Comparison of ENCODE assay signal across 14 cellular contexts in genomic region chr10:23754179-23754578, GRCh38.
"Had no signal": no experiment of that assay in that cellular context is flagged by ENCODE, and none has a peak within 500 bp of the region (broad histone marks: within the 10 kb centered on the region; RNA-seq: fewer than 3 reads in every experiment).

No MANE protein-coding gene starts in this region.

- H3K27ac ChIP-seq: adrenal gland, colonic mucosa, foreskin keratinocyte, psoas muscle, testis had no signal

- DNase-seq: activated CD4-positive, alpha-beta memory T cell treated with anti-CD3 and anti-CD28 coated beads for 36 hours; activated effector memory CD4-positive, alpha-beta T cell treated with Interleukin-2 at 50 U/mL for 16 hours; activated T-cell treated with anti-CD3 and anti-CD28 coated beads, Interleukin-2, amount 50 U/mL, for 4 hours; adrenal gland; colonic mucosa; effector CD4-positive, alpha-beta T cell; foreskin keratinocyte; nephron progenitor cell; psoas muscle; stimulated activated naive CD8-positive, alpha-beta T cell treated with anti-CD3 and anti-CD28 coated beads, Interleukin-15, amount 100 ng/mL, for 72 hours; T-helper 1 cell; T1000; testis had no signal

- H3K4me3 ChIP-seq: adrenal gland, colonic mucosa, psoas muscle, testis had no signal

- ATAC-seq: activated T-cell treated with anti-CD3 and anti-CD28 coated beads, Interleukin-2, amount 50 U/mL, for 4 hours; foreskin keratinocyte; psoas muscle; sciatic nerve; stimulated activated naive CD8-positive, alpha-beta T cell treated with anti-CD3 and anti-CD28 coated beads, Interleukin-15, amount 100 ng/mL, for 72 hours had no signal
